ENCODE assay signal across 16 cellular contexts in genomic region chr18:34117319-34117718, GRCh38.
DNase-seq lines count a peak whose midpoint lies in the region; ATAC-seq and TF ChIP-seq lines count a peak whose summit lies in the region.
"Had no signal": no experiment of that assay in that cellular context is flagged by ENCODE, and none has a peak within 500 bp of the region (broad histone marks: within the 10 kb centered on the region; RNA-seq: fewer than 3 reads in every experiment).

No MANE protein-coding gene starts in this region.

- no peaks in the 10 kb centered on the region for H3K36me3 ChIP-seq in MM.1S (replicated peaks; ENCODE audit: insufficient read depth, low read length)
- H3K36me3 ChIP-seq: right atrium auricular region, SJCRH30 had no signal

- peaks cover 0 to 13% (median 3%) of the 10 kb centered on the region in 3 donors for H3K9me3 Mint-ChIP-seq in T-cell

- no peak overlapping the region for H2AFZ ChIP-seq in MM.1S (ENCODE audit: low read length)

- no peaks in the 10 kb centered on the region for H3K4me1 Mint-ChIP-seq in T-cell

- H3K4me3 ChIP-seq in epithelial cell of proximal tubule (ENCODE audit: low read depth, low read length) (no peak overlapping the region), MM.1S (ENCODE audit: low read length) (no peak overlapping the region)
- H3K4me3 ChIP-seq: coronary artery, right atrium auricular region, SJCRH30 had no signal

- CTCF ChIA-PET in T-cell (lab: Charles Lee) = no interaction called here

- H4K20me1 ChIP-seq in MM.1S (ENCODE audit: insufficient read depth, low read length) = no peaks in the 10 kb centered on the region

- H3K27me3 Mint-ChIP-seq in T-cell = no peaks in the 10 kb centered on the region

- peak; percentile 40 for DNase-seq in NCI-H82 (lab: John Stamatoyannopoulos, UW)
- no peak for DNase-seq in NCI-H82 treated with DMSO at 0.1 percent for 48 hours (lab: John Stamatoyannopoulos, UW; ENCODE audit: unreplicated experiment)
- peak; percentile 25 for DNase-seq in NCI-H345 treated with DMSO at 0.1 percent for 48 hours (lab: John Stamatoyannopoulos, UW; ENCODE audit: unreplicated experiment)
- peak; percentile 13 for DNase-seq in epithelial cell of proximal tubule (ENCODE audit: low read depth)
- DNase-seq in renal cortical epithelial cell (ENCODE audit: low read depth) = peak; percentile 60
- no peak for DNase-seq in T-cell
- DNase-seq in kidney tubule cell (ENCODE audit: low spot score) = no peak
- no peak for DNase-seq in MM.1S
- DNase-seq: activated CD4-positive, alpha-beta T cell treated with anti-CD3 and anti-CD28 coated beads for 4 hours; activated gamma-delta T cell treated with Interleukin-2 at 50 U/mL for 16 hours; aorta; EL had no signal

- H3K27me3 ChIP-seq in MM.1S (replicated peaks; ENCODE audit: insufficient read depth, low read length) = no peaks in the 10 kb centered on the region
- H3K27me3 ChIP-seq: right atrium auricular region, SJCRH30 had no signal

- no peak overlapping the region for H3K9ac ChIP-seq in MM.1S (ENCODE audit: low read length)

- H3K27ac ChIP-seq in MM.1S (ENCODE audit: low read length) = no peak overlapping the region
- H3K27ac ChIP-seq: coronary artery, epithelial cell of prostate, right atrium auricular region, SJCRH30 had no signal

- POLR2A ChIA-PET in T-cell (lab: Charles Lee) = no interaction called here

- no peaks in the 10 kb centered on the region for H3K9me3 ChIP-seq in MM.1S (replicated peaks; ENCODE audit: insufficient read depth, low read length)
- H3K9me3 ChIP-seq: right atrium auricular region, SJCRH30 had no signal

- no peak overlapping the region for H3K27ac Mint-ChIP-seq in T-cell

- no peak for TF ChIP-seq CTCF in epithelial cell of proximal tubule (conservative IDR thresholded peaks at IDR 0.05; ENCODE audit: low read depth, low read length)
- no peak for TF ChIP-seq CTCF in MM.1S (IDR thresholded peaks at IDR 0.05; ENCODE audit: low read length)

- H3F3A ChIP-seq in MM.1S (ENCODE audit: insufficient read depth, low read length) = no peaks in the 10 kb centered on the region

- H3K4me1 ChIP-seq in MM.1S (ENCODE audit: low read length) = no peaks in the 10 kb centered on the region
- H3K4me1 ChIP-seq: right atrium auricular region had no signal

- no peaks in the 10 kb centered on the region for H3K36me3 Mint-ChIP-seq in T-cell

- no peaks in the 10 kb centered on the region for H3K79me2 ChIP-seq in MM.1S (ENCODE audit: low read length)

- H3K9me2 ChIP-seq in MM.1S (replicated peaks; ENCODE audit: insufficient read depth, low read length) = no peaks in the 10 kb centered on the region

- no peak for ATAC-seq in T-cell (replicated peaks in 1 of 4)

- H3K4me3 Mint-ChIP-seq in T-cell = no peak overlapping the region

- H3K4me2 ChIP-seq in MM.1S (ENCODE audit: low read depth, low read length) = no peak overlapping the region

Comparison
In these comparisons a context has a peak if more than half of its experiments do, and no peak if none do; other contexts are left out.
1. DNase-seq: peak in NCI-H82 (single experiment), NCI-H345 treated with DMSO at 0.1 percent for 48 hours (single experiment), epithelial cell of proximal tubule (single experiment) and renal cortical epithelial cell (single experiment); none in NCI-H82 treated with DMSO at 0.1 percent for 48 hours (single experiment), T-cell (0 of 34), kidney tubule cell (single experiment) and MM.1S (single experiment).